Comparison of ENCODE assay signal across 22 cellular contexts in genomic region chr15:40722354-40722753, GRCh38. TPM values are rescaled to one million over a fixed set of nuclear protein-coding genes. Genes with fewer than 3 reads are reported as not detected.
DNase-seq lines count a peak whose midpoint lies in the region; ATAC-seq and TF ChIP-seq lines count a peak whose summit lies in the region.
"Had no signal": no experiment of that assay in that cellular context is flagged by ENCODE, and none has a peak within 500 bp of the region (broad histone marks: within the 10 kb centered on the region; RNA-seq: fewer than 3 reads in every experiment).

No MANE protein-coding gene starts in this region.

- H3K9me3 ChIP-seq in Karpas-422 (ENCODE audit: low read length) (no peaks in the 10 kb centered on the region), H9 (ENCODE audit: control insufficient read depth, low read depth, low read length) (no peaks in the 10 kb centered on the region)
- H3K9me3 ChIP-seq: A549; BLaER1 treated with 17β-estradiol and CSF1 and Interleukin-3, amounts not matched to agents 10 nM and 100 nM; SJSA1 had no signal

- H3K79me1 ChIP-seq in H9 (ENCODE audit: insufficient read depth, low read depth, low read length, poor library complexity, severe bottlenecking), result no peaks in the 10 kb centered on the region

- no peak overlapping the region for H3K23ac ChIP-seq in H9 (ENCODE audit: insufficient read length, low read depth, low read length)

- no peaks in the 10 kb centered on the region; the same call in 1 of the 2 replicates for H4K20me1 ChIP-seq in GM23338 (replicated peaks; ENCODE audit: insufficient read depth)
- H4K20me1 ChIP-seq in Karpas-422 (ENCODE audit: insufficient read depth, low read depth, low read length), result no peaks in the 10 kb centered on the region
- no peaks in the 10 kb centered on the region for H4K20me1 ChIP-seq in H9 (ENCODE audit: control insufficient read depth, insufficient read depth, insufficient read length)

- H3K27ac ChIP-seq in GM23338 (ENCODE audit: low read depth) (0 out of 2 replicates have a peak overlapping the region, but pooled peaks have one; percentile 7), Karpas-422 (ENCODE audit: low read length) (no peak overlapping the region; the same call in 1 of the 2 replicates), H9 (ENCODE audit: insufficient read length, low read depth, low read length) (no peak overlapping the region)
- H3K27ac ChIP-seq: A549; BLaER1 treated with 17β-estradiol and CSF1 and Interleukin-3, amounts not matched to agents 10 nM and 100 nM; PC-9; SJSA1 had no signal

- POLR2A ChIA-PET in activated CD4-positive, alpha-beta memory T cell treated with anti-CD3 and anti-CD28 coated beads, Interleukin-2, amount 10 ng/mL, durations not matched to agents 7 days and 5 days (lab: Charles Lee), result interaction anchor here (1.8 kb wide), 1 partner anchor 41 kb away, joined by 5 read pairs; the partner anchor contains the start of gene GCHFR
- POLR2A ChIA-PET in activated CD4-positive, alpha-beta memory T cell treated with anti-CD3 and anti-CD28 coated beads for 36 hours (lab: Charles Lee), result interaction anchor here (0.6 kb wide), 1 partner anchor 43 kb away, joined by 5 read pairs; no protein-coding TSS in a partner anchor

- no peak overlapping the region for H4K5ac ChIP-seq in H9 (ENCODE audit: insufficient read length, low read depth, low read length)

- no peaks in the 10 kb centered on the region for H3K23me2 ChIP-seq in H9 (ENCODE audit: insufficient read length, low read depth, low read length, poor library complexity, severe bottlenecking)

- no peaks in the 10 kb centered on the region for H3F3A ChIP-seq in GM23338 (replicated peaks; ENCODE audit: low read depth)

- H2AFZ ChIP-seq in GM23338 (no peak overlapping the region), Karpas-422 (ENCODE audit: low read length) (no peak overlapping the region), H9 (ENCODE audit: low read length) (no peak overlapping the region)
- H2AFZ ChIP-seq: PC-9 had no signal

- H2BK120ac ChIP-seq in H9 (ENCODE audit: low read depth, low read length, poor library complexity, severe bottlenecking), result no peak overlapping the region

- no peak for TF ChIP-seq CTCF in GM23338 (conservative IDR thresholded peaks at IDR 0.05; ENCODE audit: low read depth in 2 of 2)
- TF ChIP-seq CTCF in H9 (conservative IDR thresholded peaks at IDR 0.05), result no peak

- H3K79me2 ChIP-seq in GM23338 (replicated peaks; ENCODE audit: insufficient read depth) (no peaks in the 10 kb centered on the region), Karpas-422 (ENCODE audit: low read length) (0 out of 2 replicates have a peak, but pooled peaks cover 3% of the 10 kb centered on the region), H9 (ENCODE audit: insufficient read depth, low read length) (no peaks in the 10 kb centered on the region)

- H3K18ac ChIP-seq in H9 (ENCODE audit: insufficient read length, low read depth, low read length), result no peak overlapping the region

- no peak overlapping the region for H3K4ac ChIP-seq in H9 (ENCODE audit: low read depth, low read length)

- H3K9me2 ChIP-seq in GM23338 (ENCODE audit: insufficient read depth) (no peaks in the 10 kb centered on the region), Karpas-422 (replicated peaks; ENCODE audit: insufficient read depth, low read length) (no peaks in the 10 kb centered on the region)

- H2BK5ac ChIP-seq in H9 (ENCODE audit: insufficient read length, low read length), result no peak overlapping the region

- no peaks in the 10 kb centered on the region for H3K4me1 ChIP-seq in GM23338 (ENCODE audit: insufficient read depth)
- peaks cover 25% of the 10 kb centered on the region for H3K4me1 ChIP-seq in Karpas-422 (ENCODE audit: low read length)
- no peaks in the 10 kb centered on the region for H3K4me1 ChIP-seq in H9 (ENCODE audit: insufficient read depth, low read length)
- H3K4me1 ChIP-seq: A549, SJSA1 had no signal

- no peaks in the 10 kb centered on the region for H3K9me3 Mint-ChIP-seq in activated CD4-positive, alpha-beta memory T cell treated with anti-CD3 and anti-CD28 coated beads, Interleukin-2, amount 10 ng/mL, durations not matched to agents 7 days and 5 days
- H3K9me3 Mint-ChIP-seq in activated CD4-positive, alpha-beta memory T cell treated with anti-CD3 and anti-CD28 coated beads for 36 hours, result no peaks in the 10 kb centered on the region
- no peaks in the 10 kb centered on the region for H3K9me3 Mint-ChIP-seq in GM23338
- H3K9me3 Mint-ChIP-seq in activated T-helper 2 cell treated with anti-CD3 and anti-CD28 coated beads, Interferon-gamma antibody, Interleukin-2, Interleukin-4, amounts not matched to agents 10 μg/mL and 5 μg/mL and 100 μg/mL, durations not matched to agents 14 hours and 24 hours and 36 hours, result no peaks in the 10 kb centered on the region
- H3K9me3 Mint-ChIP-seq in H9, result no peaks in the 10 kb centered on the region
- no peaks in the 10 kb centered on the region for H3K9me3 Mint-ChIP-seq in stimulated activated memory B cell treated with anti-CD40 and anti-IgM and Interleukin-4, amounts not matched to agents 10 μg/mL and 1 μg/mL and 100 μg/mL, for 72 hours
- H3K9me3 Mint-ChIP-seq: CD4-positive, alpha-beta T cell had no signal

- no peaks in the 10 kb centered on the region for H3K27me3 Mint-ChIP-seq in activated CD4-positive, alpha-beta memory T cell treated with anti-CD3 and anti-CD28 coated beads, Interleukin-2, amount 10 ng/mL, durations not matched to agents 7 days and 5 days
- no peaks in the 10 kb centered on the region for H3K27me3 Mint-ChIP-seq in activated CD4-positive, alpha-beta memory T cell treated with anti-CD3 and anti-CD28 coated beads for 36 hours
- H3K27me3 Mint-ChIP-seq in GM23338 (ENCODE audit: insufficient read depth, low read depth, poor library complexity), result no peaks in the 10 kb centered on the region
- H3K27me3 Mint-ChIP-seq in activated T-helper 2 cell treated with anti-CD3 and anti-CD28 coated beads, Interferon-gamma antibody, Interleukin-2, Interleukin-4, amounts not matched to agents 10 μg/mL and 5 μg/mL and 100 μg/mL, durations not matched to agents 14 hours and 24 hours and 36 hours (ENCODE audit: low read depth), result no peaks in the 10 kb centered on the region
- no peaks in the 10 kb centered on the region for H3K27me3 Mint-ChIP-seq in H9 (ENCODE audit: low read depth)
- H3K27me3 Mint-ChIP-seq in stimulated activated memory B cell treated with anti-CD40 and anti-IgM and Interleukin-4, amounts not matched to agents 10 μg/mL and 1 μg/mL and 100 μg/mL, for 72 hours, result no peaks in the 10 kb centered on the region
- H3K27me3 Mint-ChIP-seq: CD4-positive, alpha-beta T cell had no signal

- H4K8ac ChIP-seq in H9 (replicated peaks; ENCODE audit: insufficient read length, low read depth, low read length), result no peak overlapping the region

- H2AK5ac ChIP-seq in H9 (ENCODE audit: insufficient read length, low read length), result no peak overlapping the region

- peaks cover 33% of the 10 kb centered on the region; the same call in 1 of the 2 replicates for H3K36me3 ChIP-seq in GM23338 (ENCODE audit: insufficient read depth)
- peaks cover 32% of the 10 kb centered on the region; the same call in 1 of the 2 replicates for H3K36me3 ChIP-seq in Karpas-422 (ENCODE audit: insufficient read depth, low read length)

- no peak overlapping the region for H4K91ac ChIP-seq in H9 (ENCODE audit: insufficient read length, low read depth, low read length)

- H2BK20ac ChIP-seq in H9 (ENCODE audit: low read depth, low read length, poor library complexity, severe bottlenecking), result no peak overlapping the region

- H3K56ac ChIP-seq in H9 (ENCODE audit: insufficient read length, low read depth, low read length), result no peak overlapping the region

- H3K4me2 ChIP-seq in GM23338, result no peak overlapping the region
- peak overlapping the region; percentile 19 for H3K4me2 ChIP-seq in Karpas-422 (ENCODE audit: low read depth, low read length, poor library complexity, severe bottlenecking)
- H3K4me2 ChIP-seq in H9 (ENCODE audit: insufficient read depth, insufficient read length, low read length), result no peak overlapping the region
- H3K4me2 ChIP-seq: A549; BLaER1 treated with 17β-estradiol and CSF1 and Interleukin-3, amounts not matched to agents 10 nM and 100 nM; PC-9 had no signal

- WGBS in H9 (ENCODE audit: extremely low coverage, insufficient read length, low lambda C conversion rate), result no CpG with 5 or more reads among the region's 4 CpGs

- no peak overlapping the region for H3K14ac ChIP-seq in H9 (ENCODE audit: insufficient read depth, low read length)

- CTCF ChIA-PET in activated CD4-positive, alpha-beta memory T cell treated with anti-CD3 and anti-CD28 coated beads, Interleukin-2, amount 10 ng/mL, durations not matched to agents 7 days and 5 days (lab: Charles Lee), result no interaction called here
- CTCF ChIA-PET in activated CD4-positive, alpha-beta memory T cell treated with anti-CD3 and anti-CD28 coated beads for 36 hours (lab: Charles Lee), result interaction anchor here (0.8 to 1.3 kb wide), 3 partner anchors 17 to 136 kb away, joined by 3 to 7 read pairs (median 3); no protein-coding TSS in a partner anchor

- H3K9ac ChIP-seq in Karpas-422 (ENCODE audit: low read length) (no peak overlapping the region), H9 (ENCODE audit: extremely low read depth, insufficient read length, low read length) (no peak overlapping the region)
- H3K9ac ChIP-seq: BLaER1 treated with 17β-estradiol and CSF1 and Interleukin-3, amounts not matched to agents 10 nM and 100 nM had no signal

- no peak overlapping the region for H2BK15ac ChIP-seq in H9 (ENCODE audit: low read depth, low read length)

- H3K36me3 Mint-ChIP-seq in activated CD4-positive, alpha-beta memory T cell treated with anti-CD3 and anti-CD28 coated beads, Interleukin-2, amount 10 ng/mL, durations not matched to agents 7 days and 5 days (ENCODE audit: low read depth), result peaks cover 52% of the 10 kb centered on the region
- H3K36me3 Mint-ChIP-seq in activated CD4-positive, alpha-beta memory T cell treated with anti-CD3 and anti-CD28 coated beads for 36 hours, result peaks cover 31% of the 10 kb centered on the region
- H3K36me3 Mint-ChIP-seq in GM23338 (ENCODE audit: low read depth), result peaks cover 37% of the 10 kb centered on the region; the same call in 2 of the 3 replicates
- H3K36me3 Mint-ChIP-seq in activated T-helper 2 cell treated with anti-CD3 and anti-CD28 coated beads, Interferon-gamma antibody, Interleukin-2, Interleukin-4, amounts not matched to agents 10 μg/mL and 5 μg/mL and 100 μg/mL, durations not matched to agents 14 hours and 24 hours and 36 hours (ENCODE audit: low read depth), result peaks cover 53% of the 10 kb centered on the region
- peaks cover 9 to 49% (median 36%) of the 10 kb centered on the region in 3 experiments; a peak in 6 of 7 replicates for H3K36me3 Mint-ChIP-seq in H9 (ENCODE audit: insufficient read depth in 1 of 3, low read depth in 3 of 3)
- H3K36me3 Mint-ChIP-seq in stimulated activated memory B cell treated with anti-CD40 and anti-IgM and Interleukin-4, amounts not matched to agents 10 μg/mL and 1 μg/mL and 100 μg/mL, for 72 hours, result peaks cover 6% of the 10 kb centered on the region

- ATAC-seq in GM23338 (no peak), left cardiac atrium (no peak)
- ATAC-seq in stimulated activated memory B cell treated with anti-CD40 and anti-IgM and Interleukin-4, amounts not matched to agents 10 μg/mL and 1 μg/mL and 100 μg/mL, for 72 hours, result no peak
- ATAC-seq: A549 had no signal

- no peak overlapping the region for H2BK12ac ChIP-seq in H9 (ENCODE audit: insufficient read length, low read depth, low read length)

- peak overlapping the region; percentile 41 for H3K27ac Mint-ChIP-seq in activated CD4-positive, alpha-beta memory T cell treated with anti-CD3 and anti-CD28 coated beads, Interleukin-2, amount 10 ng/mL, durations not matched to agents 7 days and 5 days
- no peak overlapping the region for H3K27ac Mint-ChIP-seq in activated CD4-positive, alpha-beta memory T cell treated with anti-CD3 and anti-CD28 coated beads for 36 hours
- H3K27ac Mint-ChIP-seq in GM23338, result no peak overlapping the region
- H3K27ac Mint-ChIP-seq in activated T-helper 2 cell treated with anti-CD3 and anti-CD28 coated beads, Interferon-gamma antibody, Interleukin-2, Interleukin-4, amounts not matched to agents 10 μg/mL and 5 μg/mL and 100 μg/mL, durations not matched to agents 14 hours and 24 hours and 36 hours, result peak overlapping the region; percentile 26
- peak overlapping the region in 1 of 3 experiments; percentile 7; a peak in 2 of 7 replicates for H3K27ac Mint-ChIP-seq in H9
- H3K27ac Mint-ChIP-seq in stimulated activated memory B cell treated with anti-CD40 and anti-IgM and Interleukin-4, amounts not matched to agents 10 μg/mL and 1 μg/mL and 100 μg/mL, for 72 hours, result no peak overlapping the region
- H3K27ac Mint-ChIP-seq: CD4-positive, alpha-beta T cell had no signal

- no peaks in the 10 kb centered on the region for H3K27me3 ChIP-seq in GM23338 (ENCODE audit: insufficient read depth)
- no peaks in the 10 kb centered on the region for H3K27me3 ChIP-seq in Karpas-422 (ENCODE audit: low read length)
- no peaks in the 10 kb centered on the region for H3K27me3 ChIP-seq in H9 (ENCODE audit: insufficient read depth, low read length)
- H3K27me3 ChIP-seq: BLaER1 treated with 17β-estradiol and CSF1 and Interleukin-3, amounts not matched to agents 10 nM and 100 nM; SJSA1 had no signal

- H3T11ph ChIP-seq in H9 (ENCODE audit: low read length), result no peak overlapping the region

- DNase-seq in activated CD4-positive, alpha-beta memory T cell treated with anti-CD3 and anti-CD28 coated beads, Interleukin-2, amount 10 ng/mL, durations not matched to agents 7 days and 5 days, result no peak
- no peak for DNase-seq in activated CD4-positive, alpha-beta memory T cell treated with anti-CD3 and anti-CD28 coated beads for 36 hours
- no peak for DNase-seq in GM23338 (ENCODE audit: low spot score)
- no peak for DNase-seq in Karpas-422
- no peak for DNase-seq in activated T-helper 2 cell treated with anti-CD3 and anti-CD28 coated beads, Interferon-gamma antibody, Interleukin-2, Interleukin-4, amounts not matched to agents 10 μg/mL and 5 μg/mL and 100 μg/mL, durations not matched to agents 14 hours and 24 hours and 36 hours (ENCODE audit: low spot score)
- no peak for DNase-seq in H9
- no peak for DNase-seq in left cardiac atrium
- DNase-seq: AML-193; CD4-positive, alpha-beta T cell; GOT3; KG1; MM.1S; NCI-H2029; NCI-H526 treated with DMSO at 0.1 percent for 48 hours; PC-9; Right ventricle myocardium superior; RPMI8226 had no signal

- intact Hi-C loops in activated CD4-positive, alpha-beta memory T cell treated with anti-CD3 and anti-CD28 coated beads for 36 hours (cut with micrococcal nuclease), result loop anchor here (2.0 kb wide), 1 partner anchor 28 kb away; the partner anchor contains the start of gene RAD51
- intact Hi-C loops in activated T-helper 2 cell treated with anti-CD3 and anti-CD28 coated beads, Interferon-gamma antibody, Interleukin-2, Interleukin-4, amounts not matched to agents 10 μg/mL and 5 μg/mL and 100 μg/mL, durations not matched to agents 14 hours and 24 hours and 36 hours (cut with micrococcal nuclease), result no loop called here
- intact Hi-C loops in left cardiac atrium (cut with DNase I), result no loop called here

- H3K4me3 Mint-ChIP-seq in activated CD4-positive, alpha-beta memory T cell treated with anti-CD3 and anti-CD28 coated beads, Interleukin-2, amount 10 ng/mL, durations not matched to agents 7 days and 5 days, result no peak overlapping the region
- no peak overlapping the region for H3K4me3 Mint-ChIP-seq in activated CD4-positive, alpha-beta memory T cell treated with anti-CD3 and anti-CD28 coated beads for 36 hours
- H3K4me3 Mint-ChIP-seq in GM23338, result no peak overlapping the region
- no peak overlapping the region for H3K4me3 Mint-ChIP-seq in activated T-helper 2 cell treated with anti-CD3 and anti-CD28 coated beads, Interferon-gamma antibody, Interleukin-2, Interleukin-4, amounts not matched to agents 10 μg/mL and 5 μg/mL and 100 μg/mL, durations not matched to agents 14 hours and 24 hours and 36 hours (ENCODE audit: low read depth)
- H3K4me3 Mint-ChIP-seq in H9, result no peak overlapping the region
- no peak overlapping the region for H3K4me3 Mint-ChIP-seq in stimulated activated memory B cell treated with anti-CD40 and anti-IgM and Interleukin-4, amounts not matched to agents 10 μg/mL and 1 μg/mL and 100 μg/mL, for 72 hours
- H3K4me3 Mint-ChIP-seq: CD4-positive, alpha-beta T cell had no signal

- peaks cover 16% of the 10 kb centered on the region for H3K4me1 Mint-ChIP-seq in activated CD4-positive, alpha-beta memory T cell treated with anti-CD3 and anti-CD28 coated beads, Interleukin-2, amount 10 ng/mL, durations not matched to agents 7 days and 5 days
- H3K4me1 Mint-ChIP-seq in activated CD4-positive, alpha-beta memory T cell treated with anti-CD3 and anti-CD28 coated beads for 36 hours (ENCODE audit: low read depth), result peaks cover 14% of the 10 kb centered on the region
- H3K4me1 Mint-ChIP-seq in GM23338, result no peaks in the 10 kb centered on the region
- peaks cover 9% of the 10 kb centered on the region for H3K4me1 Mint-ChIP-seq in activated T-helper 2 cell treated with anti-CD3 and anti-CD28 coated beads, Interferon-gamma antibody, Interleukin-2, Interleukin-4, amounts not matched to agents 10 μg/mL and 5 μg/mL and 100 μg/mL, durations not matched to agents 14 hours and 24 hours and 36 hours (ENCODE audit: low read depth)
- H3K4me1 Mint-ChIP-seq in H9, result no peaks in the 10 kb centered on the region
- no peaks in the 10 kb centered on the region for H3K4me1 Mint-ChIP-seq in stimulated activated memory B cell treated with anti-CD40 and anti-IgM and Interleukin-4, amounts not matched to agents 10 μg/mL and 1 μg/mL and 100 μg/mL, for 72 hours

- H3K4me3 ChIP-seq in GM23338 (no peak overlapping the region), Karpas-422 (ENCODE audit: low read length) (no peak overlapping the region)
- H3K4me3 ChIP-seq: A549; BLaER1 treated with 17β-estradiol and CSF1 and Interleukin-3, amounts not matched to agents 10 nM and 100 nM; PC-9; SJSA1 had no signal

RNA-seq across cellular contexts. Expression of gene RAD51, which starts 27.4 kb away (rescaled TPM):
- total RNA-seq in activated CD4-positive, alpha-beta memory T cell treated with anti-CD3 and anti-CD28 coated beads, Interleukin-2, amount 10 ng/mL, durations not matched to agents 7 days and 5 days, result 10 to 100 TPM; 50.9 to 60.4 TPM
- 10 to 100 TPM; 67.1 to 70.0 TPM for total RNA-seq in activated CD4-positive, alpha-beta memory T cell treated with anti-CD3 and anti-CD28 coated beads for 36 hours
- 19.4 and 20.3 TPM in 2 replicates for total RNA-seq in GM23338 (2014; rRNA removed; shearing (Covaris generic))
- polyA plus RNA-seq in GM23338 (2016; fragmentation: Nextera tagmentation; extraction: Ambion mirVana), result 19.5 and 26.2 TPM in 2 replicates
- total RNA-seq in Karpas-422 (2014; rRNA removed; shearing (Covaris generic); ENCODE audit: low replicate concordance), result 8.6 and 11.4 TPM in 2 replicates
- 51.4 and 53.8 TPM in 2 replicates for total RNA-seq in activated T-helper 2 cell treated with anti-CD3 and anti-CD28 coated beads, Interferon-gamma antibody, Interleukin-2, Interleukin-4, amounts not matched to agents 10 μg/mL and 5 μg/mL and 100 μg/mL, durations not matched to agents 14 hours and 24 hours and 36 hours
- total RNA-seq in H9 (2021), result 39.2 and 44.8 TPM in 2 replicates
- 1 to 10 TPM in 1 of 2 donors, under 1 TPM in 1; 0.97 to 2.6 TPM for total RNA-seq in left cardiac atrium

RNA-seq across cellular contexts. Expression of gene RMDN3, which starts 32.7 kb away (rescaled TPM):
- 10 to 100 TPM; 28.4 to 30.5 TPM for total RNA-seq in activated CD4-positive, alpha-beta memory T cell treated with anti-CD3 and anti-CD28 coated beads, Interleukin-2, amount 10 ng/mL, durations not matched to agents 7 days and 5 days
- total RNA-seq in activated CD4-positive, alpha-beta memory T cell treated with anti-CD3 and anti-CD28 coated beads for 36 hours, result 10 to 100 TPM; 22.6 to 22.7 TPM
- total RNA-seq in GM23338 (2014; rRNA removed; shearing (Covaris generic)), result 16.4 and 17.0 TPM in 2 replicates
- polyA plus RNA-seq in GM23338 (2016; fragmentation: Nextera tagmentation; extraction: Ambion mirVana), result 13.0 and 15.6 TPM in 2 replicates
- total RNA-seq in Karpas-422 (2014; rRNA removed; shearing (Covaris generic); ENCODE audit: low replicate concordance), result 7.8 and 15.8 TPM in 2 replicates
- total RNA-seq in activated T-helper 2 cell treated with anti-CD3 and anti-CD28 coated beads, Interferon-gamma antibody, Interleukin-2, Interleukin-4, amounts not matched to agents 10 μg/mL and 5 μg/mL and 100 μg/mL, durations not matched to agents 14 hours and 24 hours and 36 hours, result 28.3 and 30.6 TPM in 2 replicates
- 24.9 and 28.3 TPM in 2 replicates for total RNA-seq in H9 (2021)
- 10 to 100 TPM; 20.7 to 23.8 TPM for total RNA-seq in left cardiac atrium

RNA-seq across cellular contexts. Expression of gene GCHFR, which starts 41.5 kb away (rescaled TPM):
- total RNA-seq in activated CD4-positive, alpha-beta memory T cell treated with anti-CD3 and anti-CD28 coated beads, Interleukin-2, amount 10 ng/mL, durations not matched to agents 7 days and 5 days, result 10 to 100 TPM; 39.4 to 39.6 TPM
- 10 to 100 TPM; 36.0 to 40.2 TPM for total RNA-seq in activated CD4-positive, alpha-beta memory T cell treated with anti-CD3 and anti-CD28 coated beads for 36 hours
- 44.2 and 45.4 TPM in 2 replicates for total RNA-seq in GM23338 (2014; rRNA removed; shearing (Covaris generic))
- polyA plus RNA-seq in GM23338 (2016; fragmentation: Nextera tagmentation; extraction: Ambion mirVana), result 38.9 and 40.2 TPM in 2 replicates
- total RNA-seq in Karpas-422 (2014; rRNA removed; shearing (Covaris generic); ENCODE audit: low replicate concordance), result 173 and 503 TPM in 2 replicates
- total RNA-seq in activated T-helper 2 cell treated with anti-CD3 and anti-CD28 coated beads, Interferon-gamma antibody, Interleukin-2, Interleukin-4, amounts not matched to agents 10 μg/mL and 5 μg/mL and 100 μg/mL, durations not matched to agents 14 hours and 24 hours and 36 hours, result 43.7 and 44.7 TPM in 2 replicates
- total RNA-seq in H9 (2021), result 33.0 and 37.0 TPM in 2 replicates
- 10 to 100 TPM in 1 of 2 donors, 1 to 10 TPM in 1; 6.5 to 18.2 TPM for total RNA-seq in left cardiac atrium

RNA-seq across cellular contexts. Expression of gene C15orf62, which starts 47.4 kb away (rescaled TPM):
- 1 to 10 TPM; 1.1 to 1.2 TPM for total RNA-seq in activated CD4-positive, alpha-beta memory T cell treated with anti-CD3 and anti-CD28 coated beads, Interleukin-2, amount 10 ng/mL, durations not matched to agents 7 days and 5 days
- total RNA-seq in activated CD4-positive, alpha-beta memory T cell treated with anti-CD3 and anti-CD28 coated beads for 36 hours, result under 1 TPM; 0.39 to 0.43 TPM
- 0.08 and 0.80 TPM in 2 replicates for total RNA-seq in GM23338 (2014; rRNA removed; shearing (Covaris generic))
- 0.16 and 0.68 TPM in 2 replicates for polyA plus RNA-seq in GM23338 (2016; fragmentation: Nextera tagmentation; extraction: Ambion mirVana)
- 2.4 and 9.8 TPM in 2 replicates for total RNA-seq in Karpas-422 (2014; rRNA removed; shearing (Covaris generic); ENCODE audit: low replicate concordance)
- 0.48 and 0.76 TPM in 2 replicates for total RNA-seq in activated T-helper 2 cell treated with anti-CD3 and anti-CD28 coated beads, Interferon-gamma antibody, Interleukin-2, Interleukin-4, amounts not matched to agents 10 μg/mL and 5 μg/mL and 100 μg/mL, durations not matched to agents 14 hours and 24 hours and 36 hours
- 0.44 and 0.70 TPM in 2 replicates for total RNA-seq in H9 (2021)
- total RNA-seq in left cardiac atrium, result under 1 TPM; 0.26 to 0.32 TPM
- total RNA-seq: IMR-90 had no signal
- polyA plus RNA-seq: IMR-90 had no signal

Comparison
In these comparisons a context has a peak if more than half of its experiments do, and no peak if none do; other contexts are left out.
1. H3K27ac Mint-ChIP-seq: peak in activated CD4-positive, alpha-beta memory T cell treated with anti-CD3 and anti-CD28 coated beads, Interleukin-2, amount 10 ng/mL, durations not matched to agents 7 days and 5 days (single experiment) and activated T-helper 2 cell treated with anti-CD3 and anti-CD28 coated beads, Interferon-gamma antibody, Interleukin-2, Interleukin-4, amounts not matched to agents 10 μg/mL and 5 μg/mL and 100 μg/mL, durations not matched to agents 14 hours and 24 hours and 36 hours (single experiment); none in activated CD4-positive, alpha-beta memory T cell treated with anti-CD3 and anti-CD28 coated beads for 36 hours (single experiment), GM23338 (single experiment) and stimulated activated memory B cell treated with anti-CD40 and anti-IgM and Interleukin-4, amounts not matched to agents 10 μg/mL and 1 μg/mL and 100 μg/mL, for 72 hours (single experiment).